Comparison of ENCODE assay signal across 8 cellular contexts in genomic region chr4:1288786-1289185, GRCh38. TPM values are rescaled to one million over a fixed set of nuclear protein-coding genes. Genes with fewer than 3 reads are reported as not detected.
DNase-seq lines count a peak whose midpoint lies in the region; ATAC-seq and TF ChIP-seq lines count a peak whose summit lies in the region.

No MANE protein-coding gene starts in this region.

- peak overlapping the region; percentile 93 for H3K4me2 ChIP-seq in fibroblast of lung (ENCODE audit: extremely low read depth, insufficient read depth, low read length)

- H3K36me3 ChIP-seq in Peyer's patch, result peaks cover 0 to 5% (median 0%) of the 10 kb centered on the region in 3 donors
- H3K36me3 ChIP-seq in fibroblast of lung (ENCODE audit: control insufficient read depth, insufficient read depth, low read length), result peaks cover 3% of the 10 kb centered on the region
- H3K36me3 ChIP-seq in psoas muscle (ENCODE audit: insufficient read depth in 1 of 2, low read depth in 1 of 2), result no peaks in the 10 kb centered on the region

- H3K4me3 ChIP-seq in GM08714 (ENCODE audit: low read length), result peak overlapping the region; percentile 95
- peak overlapping the region in 3 of 4 donors; percentile 86 to 99 (median 98) for H3K4me3 ChIP-seq in Peyer's patch
- H3K4me3 ChIP-seq in fibroblast of lung (replicated peaks in 1 of 4; ENCODE audit: control extremely low read depth in 1 of 4, insufficient read depth in 1 of 4, low read depth in 3 of 4, low read length in 4 of 4), result peak overlapping the region; percentile 75 to 93 (median 86)
- peak overlapping the region; percentile 98 for H3K4me3 ChIP-seq in psoas muscle

- TF ChIP-seq CTCF in Peyer's patch (IDR thresholded peaks at IDR 0.05) (no peak), fibroblast of lung (conservative IDR thresholded peaks at IDR 0.05 in 1 of 2, IDR thresholded peaks at IDR 0.05 in 1 of 2; ENCODE audit: low read depth in 1 of 2, low read length in 2 of 2) (no peak), psoas muscle (IDR thresholded peaks at IDR 0.05) (no peak)

- H3K27me3 ChIP-seq in Peyer's patch (no peaks in the 10 kb centered on the region), fibroblast of lung (ENCODE audit: control insufficient read depth, insufficient read depth, low read length) (no peaks in the 10 kb centered on the region), psoas muscle (ENCODE audit: insufficient read depth in 3 of 3, low read length in 2 of 3) (no peaks in the 10 kb centered on the region)

- no peaks in the 10 kb centered on the region for H3K9me3 ChIP-seq in Peyer's patch
- H3K9me3 ChIP-seq in fibroblast of lung (ENCODE audit: control insufficient read depth, insufficient read depth, low read depth, low read length), result no peaks in the 10 kb centered on the region
- H3K9me3 ChIP-seq in psoas muscle, result no peaks in the 10 kb centered on the region

- 50 to 52% (median 50%) methylated on average over 7 of the region's 7 CpGs for WGBS in psoas muscle, 3 donors

- TF ChIP-seq POLR2A in Peyer's patch (IDR thresholded peaks at IDR 0.05), result no peak

- no peak overlapping the region for H2AFZ ChIP-seq in fibroblast of lung (ENCODE audit: low read length)

- H3K79me2 ChIP-seq in fibroblast of lung (ENCODE audit: control insufficient read depth, insufficient read depth, low read length), result peaks cover 40% of the 10 kb centered on the region

- no peak overlapping the region for H3K9ac ChIP-seq in fibroblast of lung (ENCODE audit: insufficient read depth, low read length)

- peak overlapping the region; percentile 88 to 91 (median 90) for H3K27ac ChIP-seq in Peyer's patch
- H3K27ac ChIP-seq in fibroblast of lung (ENCODE audit: insufficient read depth, low read length), result peak overlapping the region; percentile 74
- peak overlapping the region; percentile 95 for H3K27ac ChIP-seq in psoas muscle

- no peak for DNase-seq in Peyer's patch
- no peak for DNase-seq in fibroblast of lung (ENCODE audit: low read depth in 2 of 2)
- DNase-seq in psoas muscle, result no peak
- no peak for DNase-seq in T1000 (lab: John Stamatoyannopoulos, UW)
- no peak for DNase-seq in activated CD8-positive, alpha-beta memory T cell treated with anti-CD3 and anti-CD28 coated beads, Interleukin-2, amount 50 U/mL, for 4 hours
- no peak for DNase-seq in effector CD4-positive, alpha-beta T cell

- H3K4me1 ChIP-seq in Peyer's patch, result peaks cover 0 to 31% (median 19%) of the 10 kb centered on the region in 4 donors
- peaks cover 7% of the 10 kb centered on the region for H3K4me1 ChIP-seq in fibroblast of lung (ENCODE audit: control insufficient read depth, extremely low read depth, insufficient read depth, low read length)
- H3K4me1 ChIP-seq in psoas muscle, result peaks cover 26% of the 10 kb centered on the region

- ATAC-seq in psoas muscle, result no peak
- ATAC-seq in HG03520 (IDR thresholded peaks at IDR 0.05; ENCODE audit: unreplicated experiment), result no peak

- intact Hi-C loops in psoas muscle (cut with DNase I), result loop anchor here in 1 of 2 donors (5.0 kb wide), 1 partner anchor 36 kb away; no protein-coding TSS in a partner anchor

- no peaks in the 10 kb centered on the region for H4K20me1 ChIP-seq in fibroblast of lung (ENCODE audit: control insufficient read depth, extremely low read depth, insufficient read depth, low read length)

RNA-seq across cellular contexts. Expression of gene MAEA, which starts 0.9 kb away (rescaled TPM):
- total RNA-seq in Peyer's patch, result 100 to 1,000 TPM; 112 to 200 (median 143) TPM
- total RNA-seq in fibroblast of lung, result 37.2 and 44.3 TPM in 2 replicates
- polyA plus RNA-seq in fibroblast of lung, result 53.8 and 59.5 TPM in 2 replicates
- polyA plus RNA-seq in fibroblast of lung (2012), result 49.3 and 67.4 TPM in 2 replicates
- polyA minus RNA-seq in fibroblast of lung (ENCODE audit: low replicate concordance), result 55.9 and 75.0 TPM in 2 replicates
- total RNA-seq in psoas muscle, result 10 to 100 TPM; 26.7 to 39.6 (median 33.2) TPM
- 10 to 100 TPM; 30.3 to 41.6 (median 38.9) TPM for polyA plus RNA-seq in psoas muscle

RNA-seq across cellular contexts. Expression of gene CTBP1, which starts 39.9 kb away (rescaled TPM):
- total RNA-seq in Peyer's patch, result 100 to 1,000 TPM; 245 to 371 (median 288) TPM
- 224 and 249 TPM in 2 replicates for total RNA-seq in fibroblast of lung
- polyA plus RNA-seq in fibroblast of lung, result 78.2 and 86.1 TPM in 2 replicates
- 102 and 162 TPM in 2 replicates for polyA plus RNA-seq in fibroblast of lung (2012)
- 151 and 174 TPM in 2 replicates for polyA minus RNA-seq in fibroblast of lung (ENCODE audit: low replicate concordance)
- total RNA-seq in psoas muscle, result 100 to 1,000 TPM; 122 to 165 (median 142) TPM
- 100 to 1,000 TPM; 109 to 156 (median 116) TPM for polyA plus RNA-seq in psoas muscle

RNA-seq across cellular contexts. Expression of gene UVSSA, which starts 58.2 kb away (rescaled TPM):
- 100 to 1,000 TPM in 1 of 4 donors, 10 to 100 TPM in 3; 42.2 to 118 (median 77.7) TPM for total RNA-seq in Peyer's patch
- total RNA-seq in fibroblast of lung, result 4.6 and 7.6 TPM in 2 replicates
- polyA plus RNA-seq in fibroblast of lung, result 4.0 and 4.6 TPM in 2 replicates
- 3.9 and 4.3 TPM in 2 replicates for polyA plus RNA-seq in fibroblast of lung (2012)
- polyA minus RNA-seq in fibroblast of lung (ENCODE audit: low replicate concordance), result 5.6 and 7.3 TPM in 2 replicates
- 1 to 10 TPM; 6.3 to 9.4 (median 8.3) TPM for total RNA-seq in psoas muscle
- 1 to 10 TPM; 1.9 to 9.3 (median 3.6) TPM for polyA plus RNA-seq in psoas muscle
